Comparison of ENCODE assay signal across 28 cellular contexts in genomic region chr5:135035678-135036030, GRCh38. TPM values are rescaled to one million over a fixed set of nuclear protein-coding genes. Genes with fewer than 3 reads are reported as not detected.
DNase-seq lines count a peak whose midpoint lies in the region; ATAC-seq and TF ChIP-seq lines count a peak whose summit lies in the region.
"Had no signal": no experiment of that assay in that cellular context is flagged by ENCODE, and none has a peak within 500 bp of the region (broad histone marks: within the 10 kb centered on the region; RNA-seq: fewer than 3 reads in every experiment).

No MANE protein-coding gene starts in this region.

- peak overlapping the region; percentile 84 for H3K4me3 ChIP-seq in OCI-LY7 (ENCODE audit: low read depth, low read length, poor library complexity, severe bottlenecking)
- H3K4me3 ChIP-seq in esophagus squamous epithelium: peak overlapping the region; percentile 79 to 92 (median 88)
- H3K4me3 ChIP-seq in psoas muscle: no peak overlapping the region
- H3K4me3 ChIP-seq in Peyer's patch: no peak overlapping the region
- H3K4me3 ChIP-seq: mucosa of descending colon, pancreas, right atrium auricular region had no signal

- H3K27me3 Mint-ChIP-seq in activated CD4-positive, alpha-beta memory T cell treated with anti-CD3 and anti-CD28 coated beads, Interleukin-2, amount 10 ng/mL, durations not matched to agents 7 days and 5 days: peaks cover 75% of the 10 kb centered on the region

- H2AFZ ChIP-seq in OCI-LY7 (ENCODE audit: low read length): no peak overlapping the region
- H2AFZ ChIP-seq: PC-9 had no signal

- no TSS peak for BruUV-seq in OCI-LY7 (replicated peaks; lab: Mats Ljungman, UMichigan)

- no peaks in the 10 kb centered on the region for H3K9me2 ChIP-seq in OCI-LY7 (ENCODE audit: insufficient read depth, low read length)

- POLR2A ChIA-PET in OCI-LY7 (lab: Charles Lee) (interaction anchor here (0.9 to 2.1 kb wide), 4 partner anchors 10 to 18 kb away, joined by 3 to 8 read pairs (median 6); no protein-coding TSS in a partner anchor), GM10248 (lab: Yijun Ruan, JAX) (no interaction called here)
- POLR2A ChIA-PET in activated CD4-positive, alpha-beta memory T cell treated with anti-CD3 and anti-CD28 coated beads, Interleukin-2, amount 10 ng/mL, durations not matched to agents 7 days and 5 days (lab: Charles Lee): no interaction called here

- H3K9me3 Mint-ChIP-seq in activated CD4-positive, alpha-beta memory T cell treated with anti-CD3 and anti-CD28 coated beads, Interleukin-2, amount 10 ng/mL, durations not matched to agents 7 days and 5 days: no peaks in the 10 kb centered on the region
- H3K9me3 Mint-ChIP-seq: activated CD8-positive, alpha-beta T cell treated with anti-CD3 and anti-CD28 coated beads for 36 hours; nephron progenitor cell; stimulated activated naive B cell treated with anti-CD40 and anti-IgM and Interleukin-4, amounts not matched to agents 10 μg/mL and 1 μg/mL and 100 μg/mL, for 72 hours had no signal

- CTCF ChIA-PET in OCI-LY7 (lab: Charles Lee; ENCODE audit: unreplicated experiment) (no interaction called here), GM10248 (lab: Yijun Ruan, JAX) (interaction anchor here (0.9 kb wide), 1 partner anchor 12 kb away, joined by 3 read pairs; no protein-coding TSS in a partner anchor)
- CTCF ChIA-PET in activated CD4-positive, alpha-beta memory T cell treated with anti-CD3 and anti-CD28 coated beads, Interleukin-2, amount 10 ng/mL, durations not matched to agents 7 days and 5 days (lab: Charles Lee): no interaction called here

- no peak for TF ChIP-seq CTCF in C4-2B (conservative IDR thresholded peaks at IDR 0.05)
- TF ChIP-seq CTCF in OCI-LY7 (conservative IDR thresholded peaks at IDR 0.05; ENCODE audit: low read length): no peak
- no peak for TF ChIP-seq CTCF in esophagus squamous epithelium (IDR thresholded peaks at IDR 0.05)
- no peak for TF ChIP-seq CTCF in psoas muscle (IDR thresholded peaks at IDR 0.05)
- no peak for TF ChIP-seq CTCF in Peyer's patch (IDR thresholded peaks at IDR 0.05)
- no peak for TF ChIP-seq CTCF in GM10248 (IDR thresholded peaks at IDR 0.05; ENCODE audit: control extremely low read depth, extremely low read depth, low read depth, missing control alignments)

- peak overlapping the region; percentile 93 for H3K27ac ChIP-seq in C4-2B
- H3K27ac ChIP-seq in OCI-LY7 (ENCODE audit: low read depth, low read length, poor library complexity, severe bottlenecking): no peak overlapping the region
- H3K27ac ChIP-seq in esophagus squamous epithelium: peak overlapping the region; percentile 96 to 99 (median 98)
- peak overlapping the region; percentile 90 for H3K27ac ChIP-seq in psoas muscle
- no peak overlapping the region for H3K27ac ChIP-seq in Peyer's patch
- H3K27ac ChIP-seq: pancreas, right atrium auricular region had no signal

- H4K20me1 ChIP-seq in OCI-LY7 (ENCODE audit: insufficient read depth, low read length): peaks cover 10% of the 10 kb centered on the region; the same call in 1 of the 2 replicates

- DNase-seq in OCI-LY7 (ENCODE audit: low spot score) (no peak), esophagus squamous epithelium (lab: John Stamatoyannopoulos, UW) (no peak), psoas muscle (peak in 1 of 2 donors; percentile 42), Peyer's patch (no peak), globus pallidus (ENCODE audit: low spot score) (no peak), GM10248 (ENCODE audit: extremely low spot score) (no peak)
- DNase-seq in activated CD4-positive, alpha-beta memory T cell treated with anti-CD3 and anti-CD28 coated beads, Interleukin-2, amount 10 ng/mL, durations not matched to agents 7 days and 5 days: no peak
- DNase-seq: activated CD8-positive, alpha-beta T cell treated with anti-CD3 and anti-CD28 coated beads for 36 hours; activated gamma-delta T cell; cerebellar nuclear complex; GDM1; glutamatergic neuron; KG1; MM.1S; mucosa of descending colon; NCI-H2029 treated with DMSO at 0.1 percent for 48 hours; nephron progenitor cell; NK-92 treated with Interleukin-12 subunit alpha and Interleukin-12 subunit beta, amount 100 ng/mL, for 24 hours; PC-9; SIG-M5; stimulated activated CD4-positive, alpha-beta T cell treated with anti-CD3 and anti-CD28 coated beads, Interleukin-4, amount 100 ng/mL, for 4 hours; stimulated activated naive B cell treated with anti-CD40 and anti-IgM and Interleukin-4, amounts not matched to agents 10 μg/mL and 1 μg/mL and 100 μg/mL, for 72 hours had no signal

- H3K4me1 ChIP-seq in OCI-LY7 (ENCODE audit: insufficient read depth, low read length, poor library complexity, severe bottlenecking): peaks cover 56% of the 10 kb centered on the region
- H3K4me1 ChIP-seq in esophagus squamous epithelium: peaks cover 16 to 80% (median 35%) of the 10 kb centered on the region in 3 donors
- H3K4me1 ChIP-seq in psoas muscle: peaks cover 25% of the 10 kb centered on the region
- H3K4me1 ChIP-seq in Peyer's patch: peaks cover 0 to 50% (median 32%) of the 10 kb centered on the region in 4 donors

- no peak for ATAC-seq in psoas muscle
- ATAC-seq: activated CD4-positive, CD25-positive, alpha-beta regulatory T cell treated with anti-CD3 and anti-CD28 coated beads, Interleukin-2, amount 50 U/mL, for 24 hours; activated CD8-positive, alpha-beta T cell treated with anti-CD3 and anti-CD28 coated beads for 36 hours; mucosa of descending colon; stimulated activated naive B cell treated with anti-CD40 and anti-IgM and Interleukin-4, amounts not matched to agents 10 μg/mL and 1 μg/mL and 100 μg/mL, for 72 hours had no signal

- H3K36me3 ChIP-seq in OCI-LY7 (ENCODE audit: insufficient read depth, low read length) (peaks cover 20% of the 10 kb centered on the region; the same call in 1 of the 2 replicates), esophagus squamous epithelium (peaks cover 0 to 22% (median 22%) of the 10 kb centered on the region in 3 donors), psoas muscle (ENCODE audit: insufficient read depth in 1 of 2, low read depth in 1 of 2) (no peaks in the 10 kb centered on the region), Peyer's patch (no peaks in the 10 kb centered on the region)
- H3K36me3 ChIP-seq: pancreas, right atrium auricular region had no signal

- H3K9me3 ChIP-seq in OCI-LY7 (ENCODE audit: low read length): no peaks in the 10 kb centered on the region
- no peaks in the 10 kb centered on the region for H3K9me3 ChIP-seq in esophagus squamous epithelium
- no peaks in the 10 kb centered on the region for H3K9me3 ChIP-seq in psoas muscle
- no peaks in the 10 kb centered on the region for H3K9me3 ChIP-seq in Peyer's patch
- H3K9me3 ChIP-seq: HAP-1, mucosa of descending colon, pancreas, right atrium auricular region had no signal

- intact Hi-C loops in OCI-LY7 (cut with micrococcal nuclease; ENCODE audit: unreplicated experiment): loop anchor here (10.0 kb wide), 1 partner anchor 511 kb away; the partner anchor contains the start of gene JADE2
- intact Hi-C loops in esophagus squamous epithelium (cut with DNase I): loop anchor here (10.0 kb wide), 1 partner anchor 99 kb away; no protein-coding TSS in a partner anchor
- intact Hi-C loops in psoas muscle (cut with DNase I): loop anchor here in 1 of 2 donors (10.0 kb wide), 1 partner anchor 299 kb away; no protein-coding TSS in a partner anchor

- H3K36me3 Mint-ChIP-seq in activated CD4-positive, alpha-beta memory T cell treated with anti-CD3 and anti-CD28 coated beads, Interleukin-2, amount 10 ng/mL, durations not matched to agents 7 days and 5 days (ENCODE audit: low read depth): no peaks in the 10 kb centered on the region

- peaks cover 40% of the 10 kb centered on the region for H3K79me2 ChIP-seq in OCI-LY7 (ENCODE audit: insufficient read depth, low read depth, low read length)

- no peak overlapping the region for H3K4me3 Mint-ChIP-seq in activated CD4-positive, alpha-beta memory T cell treated with anti-CD3 and anti-CD28 coated beads, Interleukin-2, amount 10 ng/mL, durations not matched to agents 7 days and 5 days

- no peak for TF ChIP-seq POLR2A in esophagus squamous epithelium (IDR thresholded peaks at IDR 0.05)
- TF ChIP-seq POLR2A in Peyer's patch (IDR thresholded peaks at IDR 0.05): no peak

- no peak overlapping the region for H3K27ac Mint-ChIP-seq in activated CD4-positive, alpha-beta memory T cell treated with anti-CD3 and anti-CD28 coated beads, Interleukin-2, amount 10 ng/mL, durations not matched to agents 7 days and 5 days
- H3K27ac Mint-ChIP-seq: activated CD8-positive, alpha-beta T cell treated with anti-CD3 and anti-CD28 coated beads for 36 hours; nephron progenitor cell had no signal

- H3K27me3 ChIP-seq in esophagus squamous epithelium (peaks cover 0 to 99% (median 2%) of the 10 kb centered on the region in 4 donors), psoas muscle (ENCODE audit: insufficient read depth in 3 of 3, low read length in 2 of 3) (peaks cover 0 to 44% (median 7%) of the 10 kb centered on the region in 3 donors), Peyer's patch (peaks cover 0 to 67% of the 10 kb centered on the region in 2 donors)

- peak overlapping the region; percentile 98 for H3K4me2 ChIP-seq in OCI-LY7 (ENCODE audit: low read length)

- 28 to 47% methylated on average over 2 to 6 of the region's 6 CpGs for WGBS in esophagus squamous epithelium, 2 donors
- 81 to 94% (median 82%) methylated on average over 5 to 6 of the region's 6 CpGs for WGBS in psoas muscle, 3 donors

- H3K4me1 Mint-ChIP-seq in activated CD4-positive, alpha-beta memory T cell treated with anti-CD3 and anti-CD28 coated beads, Interleukin-2, amount 10 ng/mL, durations not matched to agents 7 days and 5 days: peaks cover 31% of the 10 kb centered on the region

RNA-seq across cellular contexts. Expression of gene PITX1, which starts 1.6 kb away (rescaled TPM):
- total RNA-seq in OCI-LY7 (2014; rRNA removed; shearing (Covaris generic)): 55.3 and 56.3 TPM in 2 replicates
- 66.8 and 76.4 TPM in 2 replicates for total RNA-seq in OCI-LY7 (2022)
- 1,000 to 10,000 TPM in 1 of 4 donors, 100 to 1,000 TPM in 3; 571 to 1,232 (median 680) TPM for total RNA-seq in esophagus squamous epithelium
- 10 to 100 TPM; 35.8 to 84.0 (median 58.9) TPM for total RNA-seq in psoas muscle
- 100 to 1,000 TPM in 1 of 3 donors, 10 to 100 TPM in 2; 13.6 to 103 (median 38.7) TPM for polyA plus RNA-seq in psoas muscle
- total RNA-seq in Peyer's patch: 1 to 10 TPM in 3 of 4 donors, under 1 TPM in 1; 0.88 to 4.2 (median 2.5) TPM
- under 1 TPM in 1 of 2 experiments, not detected in 1; 0.18 TPM for total RNA-seq in activated CD4-positive, alpha-beta memory T cell treated with anti-CD3 and anti-CD28 coated beads, Interleukin-2, amount 10 ng/mL, durations not matched to agents 7 days and 5 days
- total RNA-seq: kidney epithelial cell, right atrium auricular region had no signal

Comparison
In these comparisons a context has a peak if more than half of its experiments do, and no peak if none do; other contexts are left out.
1. H3K27ac ChIP-seq: peak in C4-2B (single experiment), esophagus squamous epithelium (4 of 4) and psoas muscle (single experiment); none in OCI-LY7 (single experiment) and Peyer's patch (0 of 4).
2. H3K4me3 ChIP-seq: peak in OCI-LY7 (single experiment) and esophagus squamous epithelium (4 of 4); none in psoas muscle (single experiment) and Peyer's patch (0 of 4).
3. RNA of gene PITX1, which starts 1.6 kb away (total RNA-seq): 571 to 1,232 TPM in esophagus squamous epithelium, 55.3 to 76.4 TPM in OCI-LY7 and 35.8 to 84.0 TPM in psoas muscle; 0.88 to 4.2 TPM in Peyer's patch and 0.18 TPM in activated CD4-positive, alpha-beta memory T cell treated with anti-CD3 and anti-CD28 coated beads, Interleukin-2, amount 10 ng/mL, durations not matched to agents 7 days and 5 days; every median in the first group is over 4 times any median in the second.